1 cellular context compared by ENCODE assay signal in genomic region chr7:151341357-151342101, GRCh38.
TF ChIP-seq lines count a peak whose summit lies in the region.

NUB1 (plus strand) TSS chr7:151341812; CDS start chr7:151345350, 3,538 bp downstream.

TF ChIP-seq in A549, 52 proteins besides CTCF, POLR2A, EP300 and RAD21 (continued from another document):
- TF ChIP-seq USF2 (IDR thresholded peaks at IDR 0.05): no peak
- TF ChIP-seq KDM5A (IDR thresholded peaks at IDR 0.05): no peak
- no peak for TF ChIP-seq RFX5 (IDR thresholded peaks at IDR 0.05)
- no peak for TF ChIP-seq FOSB (CRISPR knock-in tag; IDR thresholded peaks at IDR 0.05)
- no peak for TF ChIP-seq HOXB13 (CRISPR knock-in tag; IDR thresholded peaks at IDR 0.05; ENCODE audit: low read depth)
- TF ChIP-seq MAFK (IDR thresholded peaks at IDR 0.05; ENCODE audit: partially characterized antibody): no peak
- TF ChIP-seq ZC3H11A (IDR thresholded peaks at IDR 0.05): no peak
- no peak for TF ChIP-seq EHMT2 (IDR thresholded peaks at IDR 0.05; ENCODE audit: low read depth)
- TF ChIP-seq CBX8 (IDR thresholded peaks at IDR 0.05): no peak
- peak; percentile 64; the same call in 1 of the 2 replicates for TF ChIP-seq MAX (IDR thresholded peaks at IDR 0.05)
- no peak for TF ChIP-seq MYC (IDR thresholded peaks at IDR 0.05; ENCODE audit: borderline replicate concordance, low read length)
- TF ChIP-seq SMC3 (IDR thresholded peaks at IDR 0.05): no peak
- no peak for TF ChIP-seq NPAS2 (CRISPR knock-in tag; IDR thresholded peaks at IDR 0.05; ENCODE audit: borderline replicate concordance)
- TF ChIP-seq HOXA7 (CRISPR knock-in tag; IDR thresholded peaks at IDR 0.05): no peak
- TF ChIP-seq FOXS1 (CRISPR knock-in tag; IDR thresholded peaks at IDR 0.05): no peak
- no peak for TF ChIP-seq TFCP2L1 (CRISPR knock-in tag; IDR thresholded peaks at IDR 0.05)
- TF ChIP-seq HMGXB4 (CRISPR knock-in tag; IDR thresholded peaks at IDR 0.05; ENCODE audit: borderline replicate concordance): no peak
- TF ChIP-seq SREBF2 (IDR thresholded peaks at IDR 0.05): no peak
- TF ChIP-seq E2F6 (IDR thresholded peaks at IDR 0.05; ENCODE audit: borderline replicate concordance, low read depth): peak; percentile 21
- no peak for TF ChIP-seq RCOR1 (IDR thresholded peaks at IDR 0.05; ENCODE audit: low read depth, low read length)
- no peak for TF ChIP-seq ZSCAN20 (CRISPR knock-in tag; IDR thresholded peaks at IDR 0.05)
- TF ChIP-seq PBX3 (IDR thresholded peaks at IDR 0.05): no peak
- no peak for TF ChIP-seq EHF (CRISPR knock-in tag; IDR thresholded peaks at IDR 0.05)
- no peak for TF ChIP-seq RNF2 (IDR thresholded peaks at IDR 0.05; ENCODE audit: borderline replicate concordance, low read depth)
- no peak for TF ChIP-seq MAZ (IDR thresholded peaks at IDR 0.05; ENCODE audit: borderline replicate concordance, low read depth, low read length)
- no peak for TF ChIP-seq HDAC2 (IDR thresholded peaks at IDR 0.05)
- TF ChIP-seq JUNB (IDR thresholded peaks at IDR 0.05): no peak
- TF ChIP-seq ELK1 (IDR thresholded peaks at IDR 0.05; ENCODE audit: low read depth, low read length): no peak
- TF ChIP-seq TP53 (CRISPR knock-in tag; IDR thresholded peaks at IDR 0.05): no peak
- TF ChIP-seq CHD4 (IDR thresholded peaks at IDR 0.05; ENCODE audit: borderline replicate concordance): no peak
